ENCODE assay signal across 8 cellular contexts in genomic region chr3:32501785-32502088, GRCh38. TPM values are rescaled to one million over a fixed set of nuclear protein-coding genes. Genes with fewer than 3 reads are reported as not detected.
DNase-seq lines count a peak whose midpoint lies in the region; ATAC-seq and TF ChIP-seq lines count a peak whose summit lies in the region.

No MANE protein-coding gene starts in this region.

- no peaks in the 10 kb centered on the region for H3K9me2 ChIP-seq in SU-DHL-6 (replicated peaks; ENCODE audit: insufficient read depth, low read length)

- H3K4me1 ChIP-seq in gastroesophageal sphincter: peaks cover 0 to 29% (median 0%) of the 10 kb centered on the region in 3 donors

- H3K27ac ChIP-seq in SU-DHL-6 (ENCODE audit: low read depth, low read length): no peak overlapping the region
- peak overlapping the region; percentile 74 to 98 (median 96) for H3K27ac ChIP-seq in gastroesophageal sphincter

- H3K9me3 Mint-ChIP-seq in stimulated activated effector memory CD8-positive, alpha-beta T cell treated with anti-CD3 and anti-CD28 coated beads, Interleukin-12 subunit alpha, Interleukin-12 subunit beta, amount 100 ng/mL, for 72 hours: no peaks in the 10 kb centered on the region

- peak overlapping the region; percentile 95 for H3K4me3 Mint-ChIP-seq in stimulated activated effector memory CD8-positive, alpha-beta T cell treated with anti-CD3 and anti-CD28 coated beads, Interleukin-12 subunit alpha, Interleukin-12 subunit beta, amount 100 ng/mL, for 72 hours

- H3K27ac Mint-ChIP-seq in stimulated activated effector memory CD8-positive, alpha-beta T cell treated with anti-CD3 and anti-CD28 coated beads, Interleukin-12 subunit alpha, Interleukin-12 subunit beta, amount 100 ng/mL, for 72 hours: peak overlapping the region; percentile 96

- H3K27me3 ChIP-seq in SU-DHL-6 (ENCODE audit: low read length) (no peaks in the 10 kb centered on the region), gastroesophageal sphincter (no peaks in the 10 kb centered on the region)

- H3K36me3 Mint-ChIP-seq in stimulated activated effector memory CD8-positive, alpha-beta T cell treated with anti-CD3 and anti-CD28 coated beads, Interleukin-12 subunit alpha, Interleukin-12 subunit beta, amount 100 ng/mL, for 72 hours: peaks cover 55% of the 10 kb centered on the region

- peaks cover 34% of the 10 kb centered on the region for H3K4me1 Mint-ChIP-seq in stimulated activated effector memory CD8-positive, alpha-beta T cell treated with anti-CD3 and anti-CD28 coated beads, Interleukin-12 subunit alpha, Interleukin-12 subunit beta, amount 100 ng/mL, for 72 hours

- no peak for TF ChIP-seq CTCF in SU-DHL-6 (IDR thresholded peaks at IDR 0.05; ENCODE audit: insufficient read depth, low read length, poor library complexity, severe bottlenecking)
- no peak for TF ChIP-seq CTCF in gastroesophageal sphincter (IDR thresholded peaks at IDR 0.05)

- 0 to 5% methylated on average over 3 of the region's 3 CpGs for WGBS in gastroesophageal sphincter (ENCODE audit: low coverage in 1 of 2), 2 donors

- TF ChIP-seq EP300 in gastroesophageal sphincter (IDR thresholded peaks at IDR 0.05): no peak

- H3K79me2 ChIP-seq in SU-DHL-6 (ENCODE audit: insufficient read depth, low read length): peaks cover 38% of the 10 kb centered on the region

- peak overlapping the region; percentile 98 for H2AFZ ChIP-seq in SU-DHL-6 (ENCODE audit: low read depth, low read length, severe bottlenecking)

- H3K36me3 ChIP-seq in SU-DHL-6 (ENCODE audit: low read length): peaks cover 7% of the 10 kb centered on the region; the same call in 1 of the 2 replicates
- H3K36me3 ChIP-seq in gastroesophageal sphincter: no peaks in the 10 kb centered on the region

- H3K9ac ChIP-seq in SU-DHL-6 (ENCODE audit: low read length): peak overlapping the region; percentile 88

- ATAC-seq in gastroesophageal sphincter (no peak), GM18873 (IDR thresholded peaks at IDR 0.05; ENCODE audit: low FRiP score, unreplicated experiment) (no peak)
- ATAC-seq in stimulated activated effector memory CD8-positive, alpha-beta T cell treated with anti-CD3 and anti-CD28 coated beads, Interleukin-12 subunit alpha, Interleukin-12 subunit beta, amount 100 ng/mL, for 72 hours: no peak

- H4K20me1 ChIP-seq in SU-DHL-6 (ENCODE audit: low read depth, low read length): 0 out of 2 replicates have a peak, but pooled peaks cover 6% of the 10 kb centered on the region

- peak; percentile 61 for DNase-seq in NCI-H526 treated with DMSO at 0.1 percent for 48 hours (lab: John Stamatoyannopoulos, UW)
- DNase-seq in NCI-H526 (lab: John Stamatoyannopoulos, UW): no peak
- DNase-seq in stimulated activated effector memory CD8-positive, alpha-beta T cell treated with anti-CD3 and anti-CD28 coated beads, Interleukin-12 subunit alpha, Interleukin-12 subunit beta, amount 100 ng/mL, for 72 hours (ENCODE audit: low spot score in 2 of 2): no peak
- no peak for DNase-seq in NCI-H1694 treated with DMSO at 0.1 percent for 48 hours (lab: John Stamatoyannopoulos, UW)
- no peak for DNase-seq in activated gamma-delta T cell treated with Interleukin-2 at 50 U/mL for 16 hours

- H3K4me3 ChIP-seq in SU-DHL-6 (ENCODE audit: insufficient read depth, low read length, poor library complexity, severe bottlenecking): peak overlapping the region; percentile 91
- peak overlapping the region; percentile 52 to 81 for H3K4me3 ChIP-seq in gastroesophageal sphincter

- TF ChIP-seq POLR2A in gastroesophageal sphincter (IDR thresholded peaks at IDR 0.05): no peak

- peaks cover 6% of the 10 kb centered on the region; the same call in 1 of the 2 replicates for H3F3A ChIP-seq in SU-DHL-6 (ENCODE audit: insufficient read depth)

- peak overlapping the region; percentile 79 for H3K4me2 ChIP-seq in SU-DHL-6 (ENCODE audit: low read depth, low read length, poor library complexity, severe bottlenecking)

- H3K9me3 ChIP-seq in SU-DHL-6 (ENCODE audit: insufficient read depth, low read length) (no peaks in the 10 kb centered on the region), gastroesophageal sphincter (no peaks in the 10 kb centered on the region)

RNA-seq across cellular contexts. Expression of gene CMTM6, which starts 0.9 kb away (rescaled TPM):
- 10 to 100 TPM; 38.8 to 64.0 (median 55.5) TPM for total RNA-seq in gastroesophageal sphincter
